8 cellular contexts compared by ENCODE assay signal in the genomic region with DNA sequence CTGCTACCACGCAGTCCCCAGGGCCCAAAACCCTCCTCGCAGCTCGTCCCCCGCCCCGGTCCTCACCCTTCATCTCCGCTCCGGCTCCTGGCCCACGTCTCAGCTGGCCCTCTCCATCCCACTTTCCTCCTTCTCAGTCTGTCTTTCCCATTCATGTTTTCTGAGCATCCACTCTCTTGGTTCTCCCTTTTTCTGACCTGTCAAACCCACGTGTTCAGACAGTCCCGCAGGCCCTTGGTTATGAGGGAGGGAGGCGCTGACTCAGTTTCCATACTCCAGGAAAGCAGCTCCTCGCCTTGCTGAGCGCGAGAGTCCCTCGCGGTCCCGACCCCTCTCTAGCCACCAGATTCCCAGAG. TPM values are rescaled to one million over a fixed set of nuclear protein-coding genes. Genes with fewer than 3 reads are reported as not detected.
DNase-seq lines count a peak whose midpoint lies in the region; ATAC-seq and TF ChIP-seq lines count a peak whose summit lies in the region.

No MANE protein-coding gene starts in this region.

- H3K4me3 Mint-ChIP-seq in activated naive CD4-positive, alpha-beta T cell treated with anti-CD3 and anti-CD28 coated beads for 36 hours: peak overlapping the region; percentile 72
- peak overlapping the region; percentile 85 to 92 (median 88) for H3K4me3 Mint-ChIP-seq in brain

- no peak overlapping the region for H3K4me3 ChIP-seq in mucosa of stomach (ENCODE audit: low read length)
- H3K4me3 ChIP-seq in upper lobe of left lung: peak overlapping the region; percentile 73 to 91 (median 78)

- TF ChIP-seq EP300 in upper lobe of left lung (IDR thresholded peaks at IDR 0.05): no peak

- H3K27me3 Mint-ChIP-seq in activated naive CD4-positive, alpha-beta T cell treated with anti-CD3 and anti-CD28 coated beads for 36 hours (ENCODE audit: low read depth): peaks cover 6% of the 10 kb centered on the region
- peaks cover 36% of the 10 kb centered on the region for H3K27me3 Mint-ChIP-seq in brain

- no peaks in the 10 kb centered on the region for H3K36me3 Mint-ChIP-seq in activated naive CD4-positive, alpha-beta T cell treated with anti-CD3 and anti-CD28 coated beads for 36 hours (ENCODE audit: low read depth)
- no peaks in the 10 kb centered on the region for H3K36me3 Mint-ChIP-seq in brain

- H3K9me3 ChIP-seq in mucosa of stomach (ENCODE audit: control insufficient read depth, low read length) (no peaks in the 10 kb centered on the region), upper lobe of left lung (no peaks in the 10 kb centered on the region)

- CTCF ChIA-PET in activated naive CD4-positive, alpha-beta T cell treated with anti-CD3 and anti-CD28 coated beads for 36 hours (lab: Charles Lee): interaction anchor here (0.9 to 6.6 kb wide), 4 partner anchors 11 to 229 kb away, joined by 3 to 68 read pairs (median 10); partner anchors contain the start of gene MRPL58

- H3K27me3 ChIP-seq in mucosa of stomach (ENCODE audit: control insufficient read depth, insufficient read depth, low read length) (peaks cover 4% of the 10 kb centered on the region), upper lobe of left lung (peaks cover 0 to 10% (median 7%) of the 10 kb centered on the region in 4 donors)

- no peak overlapping the region for H3K27ac Mint-ChIP-seq in activated naive CD4-positive, alpha-beta T cell treated with anti-CD3 and anti-CD28 coated beads for 36 hours
- H3K27ac Mint-ChIP-seq in brain: peak overlapping the region; percentile 31 to 86 (median 64)

- no peak for TF ChIP-seq CTCF in brain (conservative IDR thresholded peaks at IDR 0.05)
- no peak for TF ChIP-seq CTCF in upper lobe of left lung (IDR thresholded peaks at IDR 0.05)

- no peak for DNase-seq in activated naive CD4-positive, alpha-beta T cell treated with anti-CD3 and anti-CD28 coated beads for 36 hours
- no peak for DNase-seq in activated naive CD4-positive, alpha-beta T cell treated with Interleukin-2 at 50 U/mL for 16 hours
- DNase-seq in upper lobe of left lung (no peak), Ammon's horn (ENCODE audit: low spot score) (no peak), NOMO-1 treated with DMSO at 0.1 percent for 48 hours (lab: John Stamatoyannopoulos, UW; ENCODE audit: unreplicated experiment) (no peak)

- H3K36me3 ChIP-seq in mucosa of stomach (ENCODE audit: control insufficient read depth, insufficient read depth, low read length) (no peaks in the 10 kb centered on the region), upper lobe of left lung (no peaks in the 10 kb centered on the region)

- 18 to 22% methylated on average over 17 of the region's 17 CpGs for WGBS in upper lobe of left lung, 2 donors

- ATAC-seq in upper lobe of left lung (ENCODE audit: low FRiP score in 2 of 2) (no peak), GM18517 (IDR thresholded peaks at IDR 0.05; ENCODE audit: unreplicated experiment) (no peak)

- no peak for TF ChIP-seq POLR2A in upper lobe of left lung (IDR thresholded peaks at IDR 0.05)

- peak overlapping the region; percentile 79 for H3K9ac ChIP-seq in mucosa of stomach (ENCODE audit: low read length)

- H3K9me3 Mint-ChIP-seq in activated naive CD4-positive, alpha-beta T cell treated with anti-CD3 and anti-CD28 coated beads for 36 hours: no peaks in the 10 kb centered on the region
- H3K9me3 Mint-ChIP-seq in brain: peaks cover 0 to 4% (median 0%) of the 10 kb centered on the region in 5 experiments

- peaks cover 9% of the 10 kb centered on the region for H3K4me1 Mint-ChIP-seq in activated naive CD4-positive, alpha-beta T cell treated with anti-CD3 and anti-CD28 coated beads for 36 hours (ENCODE audit: low read depth)
- peaks cover 21% of the 10 kb centered on the region for H3K4me1 Mint-ChIP-seq in brain

- peak overlapping the region; percentile 64 to 82 (median 78) for H3K27ac ChIP-seq in upper lobe of left lung

- intact Hi-C loops in activated naive CD4-positive, alpha-beta T cell treated with anti-CD3 and anti-CD28 coated beads for 36 hours (cut with micrococcal nuclease): loop anchor here (1.0 kb wide), 1 partner anchor 9 kb away; no protein-coding TSS in a partner anchor

- H3K4me1 ChIP-seq in mucosa of stomach (ENCODE audit: control insufficient read depth, insufficient read depth, low read length): peaks cover 47% of the 10 kb centered on the region
- H3K4me1 ChIP-seq in upper lobe of left lung: peaks cover 25 to 46% (median 32%) of the 10 kb centered on the region in 4 donors

RNA-seq across cellular contexts. Expression of gene HID1, which starts 0.4 kb away (rescaled TPM):
- total RNA-seq in activated naive CD4-positive, alpha-beta T cell treated with anti-CD3 and anti-CD28 coated beads for 36 hours: 1 to 10 TPM in 1 of 2 experiments, under 1 TPM in 1; 0.91 to 1.6 TPM
- 93.8 TPM for polyA plus RNA-seq in brain (ENCODE audit: insufficient read depth, low read depth, low replicate concordance)
- total RNA-seq in upper lobe of left lung: 10 to 100 TPM; 21.6 to 60.8 (median 33.3) TPM

RNA-seq across cellular contexts. Expression of gene CDR2L, which starts 14.5 kb away (rescaled TPM):
- total RNA-seq in activated naive CD4-positive, alpha-beta T cell treated with anti-CD3 and anti-CD28 coated beads for 36 hours: under 1 TPM; 0.49 to 0.93 TPM
- polyA plus RNA-seq in brain (ENCODE audit: insufficient read depth, low read depth, low replicate concordance): 26.6 TPM
- 10 to 100 TPM; 15.6 to 48.8 (median 24.7) TPM for total RNA-seq in upper lobe of left lung

RNA-seq across cellular contexts. Expression of gene OTOP3, which starts 37.3 kb away (rescaled TPM):
- total RNA-seq in activated naive CD4-positive, alpha-beta T cell treated with anti-CD3 and anti-CD28 coated beads for 36 hours: not detected
- not detected for polyA plus RNA-seq in brain (ENCODE audit: insufficient read depth, low read depth, low replicate concordance)
- not detected for total RNA-seq in upper lobe of left lung

RNA-seq across cellular contexts. Expression of gene MRPL58, which starts 39.5 kb away (rescaled TPM):
- 10 to 100 TPM; 60.6 to 64.5 TPM for total RNA-seq in activated naive CD4-positive, alpha-beta T cell treated with anti-CD3 and anti-CD28 coated beads for 36 hours
- 36.7 TPM for polyA plus RNA-seq in brain (ENCODE audit: insufficient read depth, low read depth, low replicate concordance)
- 10 to 100 TPM; 10.5 to 41.0 (median 21.8) TPM for total RNA-seq in upper lobe of left lung

RNA-seq across cellular contexts. Expression of gene OTOP2, which starts 48.9 kb away (rescaled TPM):
- total RNA-seq in activated naive CD4-positive, alpha-beta T cell treated with anti-CD3 and anti-CD28 coated beads for 36 hours: not detected
- polyA plus RNA-seq in brain (ENCODE audit: insufficient read depth, low read depth, low replicate concordance): not detected
- not detected for total RNA-seq in upper lobe of left lung

Comparison
In these comparisons a context has a peak if more than half of its experiments do, and no peak if none do; other contexts are left out.
1. RNA of gene HID1, which starts 0.4 kb away (total RNA-seq): 21.6 to 60.8 TPM in upper lobe of left lung; 0.91 to 1.6 TPM in activated naive CD4-positive, alpha-beta T cell treated with anti-CD3 and anti-CD28 coated beads for 36 hours; every median in the first group is over 4 times any median in the second.
2. RNA of gene CDR2L, which starts 14.5 kb away (total RNA-seq): 15.6 to 48.8 TPM in upper lobe of left lung; 0.49 to 0.93 TPM in activated naive CD4-positive, alpha-beta T cell treated with anti-CD3 and anti-CD28 coated beads for 36 hours; every median in the first group is over 4 times any median in the second.